ENCODE assay signal across 15 cellular contexts in genomic region chr20:8005033-8005432, GRCh38.
DNase-seq lines count a peak whose midpoint lies in the region; ATAC-seq lines count a peak whose summit lies in the region.
"Had no signal": no experiment of that assay in that cellular context is flagged by ENCODE, and none has a peak within 500 bp of the region (broad histone marks: within the 10 kb centered on the region; RNA-seq: fewer than 3 reads in every experiment).

No MANE protein-coding gene starts in this region.

- no peak for ATAC-seq in HG02840 (IDR thresholded peaks at IDR 0.05; ENCODE audit: low FRiP score, unreplicated experiment)
- ATAC-seq: HepG2 had no signal

- peak; percentile 52 for DNase-seq in NCI-H2029 (lab: John Stamatoyannopoulos, UW)
- no peak for DNase-seq in NCI-H2029 treated with DMSO at 0.1 percent for 48 hours (lab: John Stamatoyannopoulos, UW)
- DNase-seq in DMS 273 (lab: John Stamatoyannopoulos, UW; ENCODE audit: unreplicated experiment), result peak; percentile 63
- DNase-seq in NCI-H69 (lab: John Stamatoyannopoulos, UW), result peak; percentile 97
- DNase-seq in left kidney (ENCODE audit: low read depth, low spot score), result peak; percentile 38
- DNase-seq in HK-2 (ENCODE audit: unreplicated experiment), result no peak
- no peak for DNase-seq in T-helper 2 cell
- DNase-seq: CD8-positive, alpha-beta memory T cell; EL; KG1; NCI-H1417 treated with DMSO at 0.1 percent for 48 hours; NCI-H2107; PC-9 had no signal

Comparison
In these comparisons a context has a peak if more than half of its experiments do, and no peak if none do; other contexts are left out.
1. DNase-seq: peak in NCI-H2029 (single experiment), DMS 273 (single experiment), NCI-H69 (single experiment) and left kidney (single experiment); none in NCI-H2029 treated with DMSO at 0.1 percent for 48 hours (single experiment), HK-2 (single experiment) and T-helper 2 cell (0 of 5).